Comparison of ENCODE assay signal across 26 cellular contexts in genomic region chr4:144715230-144715629, GRCh38.
DNase-seq lines count a peak whose midpoint lies in the region; ATAC-seq, FAIRE-seq and TF ChIP-seq lines count a peak whose summit lies in the region.
"Had no signal": no experiment of that assay in that cellular context is flagged by ENCODE, and none has a peak within 500 bp of the region (broad histone marks: within the 10 kb centered on the region; RNA-seq: fewer than 3 reads in every experiment).

No MANE protein-coding gene starts in this region.

- CTCF ChIA-PET in GM10248 (lab: Yijun Ruan, JAX) = no interaction called here
- CTCF ChIA-PET in MCF 10A (lab: Yijun Ruan, JAX) = no interaction called here

- DNase-seq in GM10248 (ENCODE audit: extremely low spot score) (peak; percentile 5), MM.1S (peak; percentile 12), frontal cortex (ENCODE audit: low spot score in 2 of 2) (no peak), NCI-H1417 treated with DMSO at 0.1 percent for 48 hours (lab: John Stamatoyannopoulos, UW) (no peak), MCF 10A (ENCODE audit: unreplicated experiment) (no peak)
- DNase-seq: activated CD4-positive, alpha-beta T cell treated with anti-CD3 and anti-CD28 coated beads for 4 hours; activated gamma-delta T cell; Calu3; EL; NCI-H2171; NCI-H526 treated with DMSO at 0.1 percent for 48 hours; Peyer's patch; right lobe of liver; stimulated activated CD4-positive, alpha-beta T cell treated with anti-CD3 and anti-CD28 coated beads, Interleukin-15, amount 100 ng/mL, for 24 hours; testis had no signal

- H3K27me3 Mint-ChIP-seq in MCF 10A (ENCODE audit: insufficient read depth, unreplicated experiment) = no peaks in the 10 kb centered on the region
- H3K27me3 Mint-ChIP-seq: dendritic cell treated with granulocyte-macrophage colony-stimulating factor and Interleukin-4, amounts not matched to agents 40 ng/mL and 50 ng/mL, for 4 days had no signal

- no peak for FAIRE-seq in frontal cortex (lab: Jason Lieb, UNC)
- FAIRE-seq: A204.1, bronchial epithelial cell, H54, keratinocyte, TTC549 had no signal

- no peak overlapping the region for H3K27ac ChIP-seq in MM.1S (ENCODE audit: low read length)
- H3K27ac ChIP-seq: hepatocyte, Peyer's patch, right lobe of liver, testis had no signal

- H3K4me1 ChIP-seq in MM.1S (ENCODE audit: low read length) = no peaks in the 10 kb centered on the region
- H3K4me1 ChIP-seq: Peyer's patch, right lobe of liver, testis had no signal

- no peak overlapping the region for H3K4me3 Mint-ChIP-seq in MCF 10A (ENCODE audit: unreplicated experiment)
- H3K4me3 Mint-ChIP-seq: dendritic cell treated with granulocyte-macrophage colony-stimulating factor and Interleukin-4, amounts not matched to agents 40 ng/mL and 50 ng/mL, for 4 days had no signal

- POLR2A ChIA-PET in GM10248 (lab: Yijun Ruan, JAX) = no interaction called here
- POLR2A ChIA-PET in MCF 10A (lab: Yijun Ruan, JAX) = no interaction called here

- BruUV-seq in MCF 10A (replicated peaks; lab: Mats Ljungman, UMichigan) = no TSS peak

- no peaks in the 10 kb centered on the region for H3K27me3 ChIP-seq in MM.1S (replicated peaks; ENCODE audit: insufficient read depth, low read length)
- H3K27me3 ChIP-seq: hepatocyte, Peyer's patch, right lobe of liver, testis had no signal

- no peaks in the 10 kb centered on the region for H3F3A ChIP-seq in MM.1S (ENCODE audit: insufficient read depth, low read length)

- TF ChIP-seq CTCF in GM10248 (IDR thresholded peaks at IDR 0.05; ENCODE audit: control extremely low read depth, extremely low read depth, low read depth, missing control alignments) (no peak), MM.1S (IDR thresholded peaks at IDR 0.05; ENCODE audit: low read length) (no peak), MCF 10A (IDR thresholded peaks at IDR 0.05; ENCODE audit: unreplicated experiment) (no peak)

- intact Hi-C loops in MCF 10A (cut with micrococcal nuclease) = no loop called here

- no peaks in the 10 kb centered on the region for H4K20me1 ChIP-seq in MM.1S (ENCODE audit: insufficient read depth, low read length)

- no peaks in the 10 kb centered on the region for H3K9me3 ChIP-seq in MM.1S (replicated peaks; ENCODE audit: insufficient read depth, low read length)
- H3K9me3 ChIP-seq: Peyer's patch, right lobe of liver, testis had no signal

- no peak overlapping the region for H3K4me3 ChIP-seq in MM.1S (ENCODE audit: low read length)
- H3K4me3 ChIP-seq: hepatocyte, lung, Peyer's patch, right lobe of liver, testis had no signal

- H3K9me2 ChIP-seq in MM.1S (replicated peaks; ENCODE audit: insufficient read depth, low read length) = no peaks in the 10 kb centered on the region

- H3K79me2 ChIP-seq in MM.1S (ENCODE audit: low read length) = no peaks in the 10 kb centered on the region
- H3K79me2 ChIP-seq: hepatocyte had no signal

- H3K9ac ChIP-seq in MM.1S (ENCODE audit: low read length) = no peak overlapping the region

- peak; percentile 57 for ATAC-seq in GM19324 (IDR thresholded peaks at IDR 0.05; ENCODE audit: low FRiP score, unreplicated experiment)
- ATAC-seq in HG02884 (IDR thresholded peaks at IDR 0.05; ENCODE audit: unreplicated experiment) = peak; percentile 47
- ATAC-seq in HG03175 (IDR thresholded peaks at IDR 0.05; ENCODE audit: unreplicated experiment) = no peak
- ATAC-seq: right lobe of liver had no signal

- H3K4me2 ChIP-seq in MM.1S (ENCODE audit: low read depth, low read length) = no peak overlapping the region; the same call in 1 of the 2 replicates
- H3K4me2 ChIP-seq: hepatocyte had no signal

- H3K36me3 ChIP-seq in MM.1S (replicated peaks; ENCODE audit: insufficient read depth, low read length) = no peaks in the 10 kb centered on the region
- H3K36me3 ChIP-seq: Peyer's patch, right lobe of liver had no signal

- H3K27ac Mint-ChIP-seq in MCF 10A (ENCODE audit: low read depth, unreplicated experiment) = no peak overlapping the region
- H3K27ac Mint-ChIP-seq: dendritic cell treated with granulocyte-macrophage colony-stimulating factor and Interleukin-4, amounts not matched to agents 40 ng/mL and 50 ng/mL, for 4 days had no signal

- no peaks in the 10 kb centered on the region for H3K9me3 Mint-ChIP-seq in MCF 10A (ENCODE audit: unreplicated experiment)
- H3K9me3 Mint-ChIP-seq: dendritic cell treated with granulocyte-macrophage colony-stimulating factor and Interleukin-4, amounts not matched to agents 40 ng/mL and 50 ng/mL, for 4 days had no signal

- no peaks in the 10 kb centered on the region for H3K36me3 Mint-ChIP-seq in MCF 10A (ENCODE audit: insufficient read depth, unreplicated experiment)

- no peak overlapping the region for H2AFZ ChIP-seq in MM.1S (ENCODE audit: low read length)
- H2AFZ ChIP-seq: hepatocyte had no signal

- H3K4me1 Mint-ChIP-seq in MCF 10A (ENCODE audit: insufficient read depth, unreplicated experiment) = peaks cover 1% of the 10 kb centered on the region

Comparison
In these comparisons a context has a peak if more than half of its experiments do, and no peak if none do; other contexts are left out.
1. DNase-seq: peak in GM10248 (single experiment) and MM.1S (single experiment); none in frontal cortex (0 of 2), NCI-H1417 treated with DMSO at 0.1 percent for 48 hours (single experiment) and MCF 10A (single experiment).